1 cellular context compared by ENCODE assay signal in the genomic region with DNA sequence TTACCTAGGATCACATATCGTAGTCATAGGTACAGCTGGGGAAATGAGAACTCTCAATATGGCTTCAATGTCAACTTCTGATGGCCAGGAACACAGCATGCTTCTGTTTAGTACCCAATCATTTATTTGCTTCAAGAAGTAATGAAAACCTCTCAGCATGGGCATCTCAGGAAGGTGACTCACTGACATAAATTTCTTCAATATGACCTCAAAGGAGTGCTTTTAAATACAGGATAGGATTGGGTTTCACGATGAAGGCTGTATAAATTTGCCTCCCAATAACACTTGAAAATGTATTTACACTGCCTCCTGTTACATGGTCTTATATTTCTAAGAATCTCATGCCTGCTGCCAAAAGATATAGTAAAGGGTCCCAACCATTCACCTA.
TF ChIP-seq lines count a peak whose summit lies in the region.

No MANE protein-coding gene starts in this region.

TF ChIP-seq in HEK293, 187 proteins besides CTCF, POLR2A, EP300 and RAD21 (continued from another document and continues in another):
- peak; percentile 52; the same call in 1 of the 2 replicates for TF ChIP-seq ZBTB8A (tag by site-specific recombination; IDR thresholded peaks at IDR 0.05)
- TF ChIP-seq BCL11A (tag by site-specific recombination; IDR thresholded peaks at IDR 0.05; ENCODE audit: low read depth), result peak; percentile 90; the same call in 1 of the 2 replicates
- TF ChIP-seq, protein P1, sequence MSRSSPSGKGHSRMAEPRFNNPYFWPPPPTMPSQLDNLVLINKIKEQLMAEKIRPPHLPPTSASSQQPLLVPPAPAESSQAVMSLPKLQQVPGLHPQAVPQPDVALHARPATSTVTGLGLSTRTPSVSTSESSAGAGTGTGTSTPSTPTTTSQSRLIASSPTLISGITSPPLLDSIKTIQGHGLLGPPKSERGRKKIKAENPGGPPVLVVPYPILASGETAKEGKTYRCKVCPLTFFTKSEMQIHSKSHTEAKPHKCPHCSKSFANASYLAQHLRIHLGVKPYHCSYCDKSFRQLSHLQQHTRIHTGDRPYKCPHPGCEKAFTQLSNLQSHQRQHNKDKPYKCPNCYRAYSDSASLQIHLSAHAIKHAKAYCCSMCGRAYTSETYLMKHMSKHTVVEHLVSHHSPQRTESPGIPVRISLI (tag by site-specific recombination; IDR thresholded peaks at IDR 0.05), result no peak
- TF ChIP-seq WT1 (tag by site-specific recombination; IDR thresholded peaks at IDR 0.05), result peak; percentile 99
- TF ChIP-seq ZBTB1 (tag by site-specific recombination; IDR thresholded peaks at IDR 0.05), result peak; percentile 72; the same call in 1 of the 2 replicates
- TF ChIP-seq, protein P2, sequence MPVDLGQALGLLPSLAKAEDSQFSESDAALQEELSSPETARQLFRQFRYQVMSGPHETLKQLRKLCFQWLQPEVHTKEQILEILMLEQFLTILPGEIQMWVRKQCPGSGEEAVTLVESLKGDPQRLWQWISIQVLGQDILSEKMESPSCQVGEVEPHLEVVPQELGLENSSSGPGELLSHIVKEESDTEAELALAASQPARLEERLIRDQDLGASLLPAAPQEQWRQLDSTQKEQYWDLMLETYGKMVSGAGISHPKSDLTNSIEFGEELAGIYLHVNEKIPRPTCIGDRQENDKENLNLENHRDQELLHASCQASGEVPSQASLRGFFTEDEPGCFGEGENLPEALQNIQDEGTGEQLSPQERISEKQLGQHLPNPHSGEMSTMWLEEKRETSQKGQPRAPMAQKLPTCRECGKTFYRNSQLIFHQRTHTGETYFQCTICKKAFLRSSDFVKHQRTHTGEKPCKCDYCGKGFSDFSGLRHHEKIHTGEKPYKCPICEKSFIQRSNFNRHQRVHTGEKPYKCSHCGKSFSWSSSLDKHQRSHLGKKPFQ (tag by site-specific recombination; IDR thresholded peaks at IDR 0.05), result peak; percentile 77
- TF ChIP-seq, protein P3, sequence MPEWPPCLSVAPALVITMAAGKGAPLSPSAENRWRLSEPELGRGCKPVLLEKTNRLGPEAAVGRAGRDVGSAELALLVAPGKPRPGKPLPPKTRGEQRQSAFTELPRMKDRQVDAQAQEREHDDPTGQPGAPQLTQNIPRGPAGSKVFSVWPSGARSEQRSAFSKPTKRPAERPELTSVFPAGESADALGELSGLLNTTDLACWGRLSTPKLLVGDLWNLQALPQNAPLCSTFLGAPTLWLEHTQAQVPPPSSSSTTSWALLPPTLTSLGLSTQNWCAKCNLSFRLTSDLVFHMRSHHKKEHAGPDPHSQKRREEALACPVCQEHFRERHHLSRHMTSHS (tag by site-specific recombination; IDR thresholded peaks at IDR 0.05), result peak; percentile 71
- peak; percentile 98 for TF ChIP-seq GLIS1 (tag by site-specific recombination; IDR thresholded peaks at IDR 0.05)
- TF ChIP-seq ZIC2 (tag by site-specific recombination; IDR thresholded peaks at IDR 0.05), result peak; percentile 77
- peak; percentile 97 for TF ChIP-seq ZNF2 (tag by site-specific recombination; IDR thresholded peaks at IDR 0.05)
- TF ChIP-seq, protein P4, sequence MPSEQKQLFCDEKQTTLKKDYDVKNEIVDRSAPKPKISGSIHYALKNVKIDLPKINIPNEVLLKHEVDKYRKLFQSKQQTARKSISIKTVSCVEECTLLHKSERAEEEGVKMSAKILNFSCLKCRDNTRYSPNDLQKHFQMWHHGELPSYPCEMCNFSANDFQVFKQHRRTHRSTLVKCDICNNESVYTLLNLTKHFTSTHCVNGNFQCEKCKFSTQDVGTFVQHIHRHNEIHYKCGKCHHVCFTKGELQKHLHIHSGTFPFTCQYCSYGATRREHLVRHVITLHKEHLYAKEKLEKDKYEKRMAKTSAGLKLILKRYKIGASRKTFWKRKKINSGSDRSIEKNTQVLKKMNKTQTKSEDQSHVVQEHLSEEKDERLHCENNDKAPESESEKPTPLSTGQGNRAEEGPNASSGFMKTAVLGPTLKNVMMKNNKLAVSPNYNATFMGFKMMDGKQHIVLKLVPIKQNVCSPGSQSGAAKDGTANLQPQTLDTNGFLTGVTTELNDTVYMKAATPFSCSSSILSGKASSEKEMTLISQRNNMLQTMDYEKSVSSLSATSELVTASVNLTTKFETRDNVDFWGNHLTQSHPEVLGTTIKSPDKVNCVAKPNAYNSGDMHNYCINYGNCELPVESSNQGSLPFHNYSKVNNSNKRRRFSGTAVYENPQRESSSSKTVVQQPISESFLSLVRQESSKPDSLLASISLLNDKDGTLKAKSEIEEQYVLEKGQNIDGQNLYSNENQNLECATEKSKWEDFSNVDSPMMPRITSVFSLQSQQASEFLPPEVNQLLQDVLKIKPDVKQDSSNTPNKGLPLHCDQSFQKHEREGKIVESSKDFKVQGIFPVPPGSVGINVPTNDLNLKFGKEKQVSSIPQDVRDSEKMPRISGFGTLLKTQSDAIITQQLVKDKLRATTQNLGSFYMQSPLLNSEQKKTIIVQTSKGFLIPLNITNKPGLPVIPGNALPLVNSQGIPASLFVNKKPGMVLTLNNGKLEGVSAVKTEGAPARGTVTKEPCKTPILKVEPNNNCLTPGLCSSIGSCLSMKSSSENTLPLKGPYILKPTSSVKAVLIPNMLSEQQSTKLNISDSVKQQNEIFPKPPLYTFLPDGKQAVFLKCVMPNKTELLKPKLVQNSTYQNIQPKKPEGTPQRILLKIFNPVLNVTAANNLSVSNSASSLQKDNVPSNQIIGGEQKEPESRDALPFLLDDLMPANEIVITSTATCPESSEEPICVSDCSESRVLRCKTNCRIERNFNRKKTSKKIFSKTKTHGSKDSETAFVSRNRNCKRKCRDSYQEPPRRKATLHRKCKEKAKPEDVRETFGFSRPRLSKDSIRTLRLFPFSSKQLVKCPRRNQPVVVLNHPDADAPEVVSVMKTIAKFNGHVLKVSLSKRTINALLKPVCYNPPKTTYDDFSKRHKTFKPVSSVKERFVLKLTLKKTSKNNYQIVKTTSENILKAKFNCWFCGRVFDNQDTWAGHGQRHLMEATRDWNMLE (tag by site-specific recombination; conservative IDR thresholded peaks at IDR 0.05; ENCODE audit: low read depth), result peak; percentile 56
- no peak for TF ChIP-seq ZNF311 (tag by site-specific recombination; IDR thresholded peaks at IDR 0.05; ENCODE audit: borderline replicate concordance)
- peak; percentile 97 for TF ChIP-seq IKZF3 (tag by site-specific recombination; IDR thresholded peaks at IDR 0.05)
- peak; percentile 98 for TF ChIP-seq ZNF843 (tag by site-specific recombination; IDR thresholded peaks at IDR 0.05)
- peak; percentile 96 for TF ChIP-seq GLI2 (tag by site-specific recombination; IDR thresholded peaks at IDR 0.05; ENCODE audit: borderline replicate concordance, low read depth)
- TF ChIP-seq ZNF629 (tag by site-specific recombination; IDR thresholded peaks at IDR 0.05), result peak; percentile 96
- TF ChIP-seq, protein P5, sequence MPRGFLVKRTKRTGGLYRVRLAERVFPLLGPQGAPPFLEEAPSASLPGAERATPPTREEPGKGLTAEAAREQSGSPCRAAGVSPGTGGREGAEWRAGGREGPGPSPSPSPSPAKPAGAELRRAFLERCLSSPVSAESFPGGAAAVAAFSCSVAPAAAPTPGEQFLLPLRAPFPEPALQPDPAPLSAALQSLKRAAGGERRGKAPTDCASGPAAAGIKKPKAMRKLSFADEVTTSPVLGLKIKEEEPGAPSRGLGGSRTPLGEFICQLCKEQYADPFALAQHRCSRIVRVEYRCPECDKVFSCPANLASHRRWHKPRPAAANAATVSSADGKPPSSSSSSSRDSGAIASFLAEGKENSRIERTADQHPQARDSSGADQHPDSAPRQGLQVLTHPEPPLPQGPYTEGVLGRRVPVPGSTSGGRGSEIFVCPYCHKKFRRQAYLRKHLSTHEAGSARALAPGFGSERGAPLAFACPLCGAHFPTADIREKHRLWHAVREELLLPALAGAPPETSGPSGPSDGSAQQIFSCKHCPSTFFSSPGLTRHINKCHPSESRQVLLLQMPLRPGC (tag by site-specific recombination; IDR thresholded peaks at IDR 0.05), result peak; percentile 95
- peak; percentile 85 for TF ChIP-seq ZNF660 (tag by site-specific recombination; IDR thresholded peaks at IDR 0.05)
- TF ChIP-seq SP7 (tag by site-specific recombination; IDR thresholded peaks at IDR 0.05), result peak; percentile 94
- TF ChIP-seq ZNF146 (tag by site-specific recombination; IDR thresholded peaks at IDR 0.05), result peak; percentile 48; the same call in 1 of the 2 replicates
- TF ChIP-seq ZNF335 (tag by site-specific recombination; conservative IDR thresholded peaks at IDR 0.05), result peak; percentile 34
- peak; percentile 86 for TF ChIP-seq ZXDB (tag by site-specific recombination; IDR thresholded peaks at IDR 0.05)
- peak; percentile 62 for TF ChIP-seq KLF8 (tag by site-specific recombination; IDR thresholded peaks at IDR 0.05)
- TF ChIP-seq ZNF366 (tag by site-specific recombination; conservative IDR thresholded peaks at IDR 0.05), result peak; percentile 70; the same call in 1 of the 2 replicates
- no peak for TF ChIP-seq ZSCAN16 (tag by site-specific recombination; IDR thresholded peaks at IDR 0.05)
- peak; percentile 85; the same call in 1 of the 2 replicates for TF ChIP-seq ZNF184 (tag by site-specific recombination; IDR thresholded peaks at IDR 0.05)
- no peak for TF ChIP-seq ZNF571 (tag by site-specific recombination; IDR thresholded peaks at IDR 0.05)
- TF ChIP-seq ZNF354C (tag by site-specific recombination; IDR thresholded peaks at IDR 0.05; ENCODE audit: borderline replicate concordance, low read depth), result no peak
- no peak for TF ChIP-seq ZNF549 (tag by site-specific recombination; IDR thresholded peaks at IDR 0.05)
- TF ChIP-seq ZNF561 (tag by site-specific recombination; IDR thresholded peaks at IDR 0.05; ENCODE audit: borderline replicate concordance), result peak; percentile 92; the same call in 1 of the 2 replicates
- no peak for TF ChIP-seq ZNF792 (tag by site-specific recombination; IDR thresholded peaks at IDR 0.05)
- peak; percentile 48; the same call in 1 of the 2 replicates for TF ChIP-seq ZFP69B (tag by site-specific recombination; IDR thresholded peaks at IDR 0.05)
- TF ChIP-seq, protein P6, sequence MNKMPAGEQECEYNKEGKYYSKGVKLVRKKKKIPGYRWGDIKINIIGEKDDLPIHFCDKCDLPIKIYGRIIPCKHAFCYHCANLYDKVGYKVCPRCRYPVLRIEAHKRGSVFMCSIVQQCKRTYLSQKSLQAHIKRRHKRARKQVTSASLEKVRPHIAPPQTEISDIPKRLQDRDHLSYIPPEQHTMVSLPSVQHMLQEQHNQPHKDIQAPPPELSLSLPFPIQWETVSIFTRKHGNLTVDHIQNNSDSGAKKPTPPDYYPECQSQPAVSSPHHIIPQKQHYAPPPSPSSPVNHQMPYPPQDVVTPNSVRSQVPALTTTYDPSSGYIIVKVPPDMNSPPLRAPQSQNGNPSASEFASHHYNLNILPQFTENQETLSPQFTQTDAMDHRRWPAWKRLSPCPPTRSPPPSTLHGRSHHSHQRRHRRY (tag by site-specific recombination; IDR thresholded peaks at IDR 0.05), result no peak
- no peak for TF ChIP-seq ZNF19 (tag by site-specific recombination; IDR thresholded peaks at IDR 0.05; ENCODE audit: low read depth)
- TF ChIP-seq OVOL3 (tag by site-specific recombination; IDR thresholded peaks at IDR 0.05), result peak; percentile 92
- TF ChIP-seq, protein P7, sequence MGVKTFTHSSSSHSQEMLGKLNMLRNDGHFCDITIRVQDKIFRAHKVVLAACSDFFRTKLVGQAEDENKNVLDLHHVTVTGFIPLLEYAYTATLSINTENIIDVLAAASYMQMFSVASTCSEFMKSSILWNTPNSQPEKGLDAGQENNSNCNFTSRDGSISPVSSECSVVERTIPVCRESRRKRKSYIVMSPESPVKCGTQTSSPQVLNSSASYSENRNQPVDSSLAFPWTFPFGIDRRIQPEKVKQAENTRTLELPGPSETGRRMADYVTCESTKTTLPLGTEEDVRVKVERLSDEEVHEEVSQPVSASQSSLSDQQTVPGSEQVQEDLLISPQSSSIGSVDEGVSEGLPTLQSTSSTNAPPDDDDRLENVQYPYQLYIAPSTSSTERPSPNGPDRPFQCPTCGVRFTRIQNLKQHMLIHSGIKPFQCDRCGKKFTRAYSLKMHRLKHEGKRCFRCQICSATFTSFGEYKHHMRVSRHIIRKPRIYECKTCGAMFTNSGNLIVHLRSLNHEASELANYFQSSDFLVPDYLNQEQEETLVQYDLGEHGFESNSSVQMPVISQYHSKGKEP (tag by site-specific recombination; IDR thresholded peaks at IDR 0.05), result peak; percentile 88
- peak; percentile 64 for TF ChIP-seq SCRT2 (tag by site-specific recombination; IDR thresholded peaks at IDR 0.05)
- TF ChIP-seq ZNF621 (tag by site-specific recombination; IDR thresholded peaks at IDR 0.05), result no peak
- TF ChIP-seq ZNF24 (tag by site-specific recombination; IDR thresholded peaks at IDR 0.05), result peak; percentile 99
- TF ChIP-seq, protein P8, sequence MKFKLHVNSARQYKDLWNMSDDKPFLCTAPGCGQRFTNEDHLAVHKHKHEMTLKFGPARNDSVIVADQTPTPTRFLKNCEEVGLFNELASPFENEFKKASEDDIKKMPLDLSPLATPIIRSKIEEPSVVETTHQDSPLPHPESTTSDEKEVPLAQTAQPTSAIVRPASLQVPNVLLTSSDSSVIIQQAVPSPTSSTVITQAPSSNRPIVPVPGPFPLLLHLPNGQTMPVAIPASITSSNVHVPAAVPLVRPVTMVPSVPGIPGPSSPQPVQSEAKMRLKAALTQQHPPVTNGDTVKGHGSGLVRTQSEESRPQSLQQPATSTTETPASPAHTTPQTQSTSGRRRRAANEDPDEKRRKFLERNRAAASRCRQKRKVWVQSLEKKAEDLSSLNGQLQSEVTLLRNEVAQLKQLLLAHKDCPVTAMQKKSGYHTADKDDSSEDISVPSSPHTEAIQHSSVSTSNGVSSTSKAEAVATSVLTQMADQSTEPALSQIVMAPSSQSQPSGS (tag by site-specific recombination; IDR thresholded peaks at IDR 0.05; ENCODE audit: low read depth), result peak; percentile 79
- TF ChIP-seq OSR2 (tag by site-specific recombination; IDR thresholded peaks at IDR 0.05), result peak; percentile 95
- TF ChIP-seq, protein P9, sequence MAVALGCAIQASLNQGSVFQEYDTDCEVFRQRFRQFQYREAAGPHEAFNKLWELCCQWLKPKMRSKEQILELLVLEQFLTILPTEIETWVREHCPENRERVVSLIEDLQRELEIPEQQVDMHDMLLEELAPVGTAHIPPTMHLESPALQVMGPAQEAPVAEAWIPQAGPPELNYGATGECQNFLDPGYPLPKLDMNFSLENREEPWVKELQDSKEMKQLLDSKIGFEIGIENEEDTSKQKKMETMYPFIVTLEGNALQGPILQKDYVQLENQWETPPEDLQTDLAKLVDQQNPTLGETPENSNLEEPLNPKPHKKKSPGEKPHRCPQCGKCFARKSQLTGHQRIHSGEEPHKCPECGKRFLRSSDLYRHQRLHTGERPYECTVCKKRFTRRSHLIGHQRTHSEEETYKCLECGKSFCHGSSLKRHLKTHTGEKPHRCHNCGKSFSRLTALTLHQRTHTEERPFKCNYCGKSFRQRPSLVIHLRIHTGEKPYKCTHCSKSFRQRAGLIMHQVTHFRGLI (tag by site-specific recombination; IDR thresholded peaks at IDR 0.05), result peak; percentile 48; the same call in 1 of the 2 replicates
- TF ChIP-seq, protein P10, sequence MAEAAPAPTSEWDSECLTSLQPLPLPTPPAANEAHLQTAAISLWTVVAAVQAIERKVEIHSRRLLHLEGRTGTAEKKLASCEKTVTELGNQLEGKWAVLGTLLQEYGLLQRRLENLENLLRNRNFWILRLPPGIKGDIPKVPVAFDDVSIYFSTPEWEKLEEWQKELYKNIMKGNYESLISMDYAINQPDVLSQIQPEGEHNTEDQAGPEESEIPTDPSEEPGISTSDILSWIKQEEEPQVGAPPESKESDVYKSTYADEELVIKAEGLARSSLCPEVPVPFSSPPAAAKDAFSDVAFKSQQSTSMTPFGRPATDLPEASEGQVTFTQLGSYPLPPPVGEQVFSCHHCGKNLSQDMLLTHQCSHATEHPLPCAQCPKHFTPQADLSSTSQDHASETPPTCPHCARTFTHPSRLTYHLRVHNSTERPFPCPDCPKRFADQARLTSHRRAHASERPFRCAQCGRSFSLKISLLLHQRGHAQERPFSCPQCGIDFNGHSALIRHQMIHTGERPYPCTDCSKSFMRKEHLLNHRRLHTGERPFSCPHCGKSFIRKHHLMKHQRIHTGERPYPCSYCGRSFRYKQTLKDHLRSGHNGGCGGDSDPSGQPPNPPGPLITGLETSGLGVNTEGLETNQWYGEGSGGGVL (tag by site-specific recombination; IDR thresholded peaks at IDR 0.05), result peak; percentile 43; the same call in 1 of the 2 replicates
